ENCODE assay signal across 1 cellular context in genomic region chr22:20253161-20253560, GRCh38.
TF ChIP-seq lines count a peak whose summit lies in the region.

No MANE protein-coding gene starts in this region.

TF ChIP-seq in K562, 482 proteins besides CTCF, POLR2A, EP300 and RAD21 (continued from another document):
- TF ChIP-seq CEBPZ (IDR thresholded peaks at IDR 0.05; ENCODE audit: borderline replicate concordance, low read depth, low read length): 0 out of 2 replicates have a peak, but pooled peaks have one; percentile 30
- TF ChIP-seq ZNF785 (CRISPR knock-in tag; IDR thresholded peaks at IDR 0.05): 0 out of 2 replicates have a peak, but pooled peaks have one; percentile 15
- TF ChIP-seq SNRNP70 (optimal IDR thresholded peaks at IDR 0.05; ENCODE audit: low read depth, low read length): peak; percentile 75
- TF ChIP-seq, protein P1, sequence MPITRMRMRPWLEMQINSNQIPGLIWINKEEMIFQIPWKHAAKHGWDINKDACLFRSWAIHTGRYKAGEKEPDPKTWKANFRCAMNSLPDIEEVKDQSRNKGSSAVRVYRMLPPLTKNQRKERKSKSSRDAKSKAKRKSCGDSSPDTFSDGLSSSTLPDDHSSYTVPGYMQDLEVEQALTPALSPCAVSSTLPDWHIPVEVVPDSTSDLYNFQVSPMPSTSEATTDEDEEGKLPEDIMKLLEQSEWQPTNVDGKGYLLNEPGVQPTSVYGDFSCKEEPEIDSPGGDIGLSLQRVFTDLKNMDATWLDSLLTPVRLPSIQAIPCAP (CRISPR knock-in tag; IDR thresholded peaks at IDR 0.05; ENCODE audit: borderline replicate concordance): no peak
- TF ChIP-seq, protein P2, sequence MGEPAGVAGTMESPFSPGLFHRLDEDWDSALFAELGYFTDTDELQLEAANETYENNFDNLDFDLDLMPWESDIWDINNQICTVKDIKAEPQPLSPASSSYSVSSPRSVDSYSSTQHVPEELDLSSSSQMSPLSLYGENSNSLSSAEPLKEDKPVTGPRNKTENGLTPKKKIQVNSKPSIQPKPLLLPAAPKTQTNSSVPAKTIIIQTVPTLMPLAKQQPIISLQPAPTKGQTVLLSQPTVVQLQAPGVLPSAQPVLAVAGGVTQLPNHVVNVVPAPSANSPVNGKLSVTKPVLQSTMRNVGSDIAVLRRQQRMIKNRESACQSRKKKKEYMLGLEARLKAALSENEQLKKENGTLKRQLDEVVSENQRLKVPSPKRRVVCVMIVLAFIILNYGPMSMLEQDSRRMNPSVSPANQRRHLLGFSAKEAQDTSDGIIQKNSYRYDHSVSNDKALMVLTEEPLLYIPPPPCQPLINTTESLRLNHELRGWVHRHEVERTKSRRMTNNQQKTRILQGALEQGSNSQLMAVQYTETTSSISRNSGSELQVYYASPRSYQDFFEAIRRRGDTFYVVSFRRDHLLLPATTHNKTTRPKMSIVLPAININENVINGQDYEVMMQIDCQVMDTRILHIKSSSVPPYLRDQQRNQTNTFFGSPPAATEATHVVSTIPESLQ (CRISPR knock-in tag; IDR thresholded peaks at IDR 0.05): no peak
- TF ChIP-seq ZNF551 (CRISPR knock-in tag; IDR thresholded peaks at IDR 0.05): no peak
- TF ChIP-seq MEF2D (tag; conservative IDR thresholded peaks at IDR 0.05; ENCODE audit: low read depth): no peak
TF ChIP-seq in K562: peak in this region for 8.
